ENCODE assay signal across 28 cellular contexts in genomic region chr2:215860076-215860475, GRCh38.
"Had no signal": no experiment of that assay in that cellular context is flagged by ENCODE, and none has a peak within 500 bp of the region (broad histone marks: within the 10 kb centered on the region; RNA-seq: fewer than 3 reads in every experiment).

No MANE protein-coding gene starts in this region.

- H3K36me3 ChIP-seq: colonic mucosa, esophagus muscularis mucosa, gastroesophageal sphincter, heart right ventricle, left lung, ovary, sigmoid colon, spleen, suprapubic skin, thyroid gland had no signal

- H3K4me1 ChIP-seq: colonic mucosa, foreskin keratinocyte, gastroesophageal sphincter, heart right ventricle, psoas muscle, spleen, suprapubic skin, thyroid gland had no signal

- H3K4me3 ChIP-seq: colonic mucosa, esophagus muscularis mucosa, gastroesophageal sphincter, heart right ventricle, left lung, ovary, psoas muscle, sigmoid colon, skin epidermis, spleen, suprapubic skin, thyroid gland had no signal

- H3K27ac ChIP-seq: colonic mucosa, epithelial cell of prostate, esophagus muscularis mucosa, foreskin keratinocyte, gastroesophageal sphincter, heart right ventricle, left lung, ovary, psoas muscle, sigmoid colon, skin epidermis, spleen, suprapubic skin, thyroid gland had no signal

- ATAC-seq: foreskin keratinocyte; gastroesophageal sphincter; left cardiac atrium; left lung; naive thymus-derived CD8-positive, alpha-beta T cell; psoas muscle; right cardiac atrium; stimulated activated naive CD8-positive, alpha-beta T cell treated with anti-CD3 and anti-CD28 coated beads, Interleukin-15, amount 100 ng/mL, for 72 hours had no signal

- H3K9me3 ChIP-seq: colonic mucosa, esophagus muscularis mucosa, gastroesophageal sphincter, heart right ventricle, left lung, ovary, psoas muscle, sigmoid colon, spleen, suprapubic skin, thyroid gland had no signal

- DNase-seq: colonic mucosa; effector CD8-positive, alpha-beta T cell; endodermal cell; foreskin keratinocyte; glutamatergic neuron; heart right ventricle; hippocampal formation; left cardiac atrium; left lung; mesenchymal stem cell; naive thymus-derived CD8-positive, alpha-beta T cell; nephron progenitor cell; occipital lobe; ovary; posterior cingulate gyrus; psoas muscle; right cardiac atrium; sigmoid colon; spleen; stimulated activated CD8-positive, alpha-beta memory T cell treated with anti-CD3 and anti-CD28 coated beads, Interleukin-4, amount 100 ng/mL, for 48 hours; stimulated activated naive CD4-positive, alpha-beta T cell; stimulated activated naive CD8-positive, alpha-beta T cell treated with anti-CD3 and anti-CD28 coated beads, Interleukin-15, amount 100 ng/mL, for 72 hours; thyroid gland had no signal

- H3K27me3 ChIP-seq: colonic mucosa, esophagus muscularis mucosa, foreskin keratinocyte, gastroesophageal sphincter, heart right ventricle, left lung, ovary, sigmoid colon, spleen, suprapubic skin, thyroid gland had no signal
